ENCODE assay signal across 16 cellular contexts in the genomic region with DNA sequence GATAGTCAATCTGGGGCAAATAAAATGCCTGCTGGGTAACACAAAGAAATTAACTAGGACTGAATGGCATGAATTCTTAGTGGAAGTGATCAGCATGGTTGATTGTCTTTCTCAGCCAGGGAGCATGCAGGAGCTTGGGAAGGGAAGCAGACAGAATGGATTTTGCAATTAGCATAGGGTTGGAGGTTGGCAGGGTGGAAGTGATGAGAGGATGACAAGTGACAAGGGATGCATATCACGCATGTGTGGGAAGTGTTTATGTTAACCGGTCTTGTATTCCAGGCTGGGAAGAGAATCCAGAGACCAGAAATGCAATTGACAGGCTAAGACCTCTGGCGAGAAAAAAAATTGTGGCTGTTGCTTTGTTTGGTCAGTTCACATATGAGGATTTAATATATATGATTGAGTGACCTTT. TPM values are rescaled to one million over a fixed set of nuclear protein-coding genes. Genes with fewer than 3 reads are reported as not detected.
DNase-seq lines count a peak whose midpoint lies in the region; FAIRE-seq and TF ChIP-seq lines count a peak whose summit lies in the region.
"Had no signal": no experiment of that assay in that cellular context is flagged by ENCODE, and none has a peak within 500 bp of the region (broad histone marks: within the 10 kb centered on the region; RNA-seq: fewer than 3 reads in every experiment).

No MANE protein-coding gene starts in this region.

- no TSS peak for BruUV-seq in Caco-2 (replicated peaks; lab: Mats Ljungman, UMichigan)

- intact Hi-C loops in transverse colon (cut with DNase I; ENCODE audit: low total_unique reads) = no loop called here
- intact Hi-C loops in Caco-2 (cut with micrococcal nuclease; ENCODE audit: unreplicated experiment) = no loop called here

- no peak overlapping the region for H3K27ac Mint-ChIP-seq in Caco-2 (ENCODE audit: unreplicated experiment)
- no peak overlapping the region for H3K27ac Mint-ChIP-seq in activated naive CD8-positive, alpha-beta T cell treated with anti-CD3 and anti-CD28 coated beads for 36 hours
- H3K27ac Mint-ChIP-seq: activated CD4-positive, alpha-beta T cell treated with anti-CD3 and anti-CD28 coated beads for 36 hours; activated T-cell treated with anti-CD3 and anti-CD28 coated beads, Interleukin-2, amount 50 U/mL, for 24 hours; nephron progenitor cell; T-cell had no signal

- no peaks in the 10 kb centered on the region for H3K36me3 Mint-ChIP-seq in Caco-2 (ENCODE audit: insufficient read depth, unreplicated experiment)
- H3K36me3 Mint-ChIP-seq in activated naive CD8-positive, alpha-beta T cell treated with anti-CD3 and anti-CD28 coated beads for 36 hours = peaks cover 39% of the 10 kb centered on the region

- in situ Hi-C loops in transverse colon (cut with MboI; ENCODE audit: low pct_ligation_motif_present in 1 of 4, low pct_unique_long_range_greater_than_20kb in 1 of 4, low sequenced_read_pairs in 3 of 4) = no loop called here

- TF ChIP-seq CTCF in transverse colon (IDR thresholded peaks at IDR 0.05) (no peak), Caco-2 (IDR thresholded peaks at IDR 0.05; ENCODE audit: insufficient read depth in 1 of 2, low read depth in 1 of 2, low read length in 1 of 2, severe bottlenecking in 1 of 2, unreplicated experiment in 1 of 2) (no peak)

- H3K36me3 ChIP-seq in SK-N-MC (ENCODE audit: insufficient read depth, low read length) = no peaks in the 10 kb centered on the region; the same call in 1 of the 2 replicates
- H3K36me3 ChIP-seq in transverse colon = no peaks in the 10 kb centered on the region
- H3K36me3 ChIP-seq in Caco-2 (ENCODE audit: control insufficient read depth, insufficient read depth, low read length) = no peaks in the 10 kb centered on the region
- H3K36me3 ChIP-seq: adrenal gland, colonic mucosa, suprapubic skin had no signal

- TF ChIP-seq EP300 in transverse colon (IDR thresholded peaks at IDR 0.05; ENCODE audit: low read depth) = no peak

- TF ChIP-seq POLR2A in transverse colon (IDR thresholded peaks at IDR 0.05) = no peak

- H3K9me3 Mint-ChIP-seq in Caco-2 (ENCODE audit: unreplicated experiment) = no peaks in the 10 kb centered on the region
- no peaks in the 10 kb centered on the region for H3K9me3 Mint-ChIP-seq in activated naive CD8-positive, alpha-beta T cell treated with anti-CD3 and anti-CD28 coated beads for 36 hours
- H3K9me3 Mint-ChIP-seq: activated T-cell treated with anti-CD3 and anti-CD28 coated beads, Interleukin-2, amount 50 U/mL, for 24 hours; nephron progenitor cell; T-cell had no signal

- H3K9me3 ChIP-seq in SK-N-MC (ENCODE audit: low read depth, low read length) = no peaks in the 10 kb centered on the region
- H3K9me3 ChIP-seq in transverse colon = no peaks in the 10 kb centered on the region
- no peaks in the 10 kb centered on the region for H3K9me3 ChIP-seq in Caco-2
- H3K9me3 ChIP-seq: adrenal gland, colonic mucosa, suprapubic skin had no signal

- CTCF ChIA-PET in Caco-2 (lab: Charles Lee) = no interaction called here

- peak overlapping the region; percentile 64 for H3K4me3 ChIP-seq in SK-N-MC
- no peak overlapping the region for H3K4me3 ChIP-seq in transverse colon
- H3K4me3 ChIP-seq in Caco-2 (ENCODE audit: low read depth, low read length) = no peak overlapping the region
- H3K4me3 ChIP-seq: adrenal gland, colonic mucosa, suprapubic skin had no signal

- WGBS in transverse colon (ENCODE audit: low coverage in 1 of 2), 2 donors = 58 to 79% methylated on average over 3 of the region's 3 CpGs

- no peak for DNase-seq in GM18507 (ENCODE audit: extremely low spot score, insufficient read length, low read depth)
- no peak for DNase-seq in SK-N-MC (ENCODE audit: low read depth, low spot score)
- DNase-seq in iPS DF 4.7 (ENCODE audit: extremely low read depth, low spot score) = peak; percentile 85
- no peak for DNase-seq in transverse colon
- DNase-seq in cerebellar cortex (ENCODE audit: low spot score) = no peak
- DNase-seq in Caco-2 = no peak
- no peak for DNase-seq in activated naive CD8-positive, alpha-beta T cell treated with anti-CD3 and anti-CD28 coated beads for 36 hours
- DNase-seq: activated CD4-positive, alpha-beta T cell treated with anti-CD3 and anti-CD28 coated beads for 36 hours; activated T-cell treated with anti-CD3 and anti-CD28 coated beads, Interleukin-2, amount 50 U/mL, for 24 hours; adrenal gland; colonic mucosa; nephron progenitor cell; T-cell had no signal

- H3K4me1 ChIP-seq in transverse colon = peaks cover 0 to 61% (median 19%) of the 10 kb centered on the region in 4 donors
- H3K4me1 ChIP-seq in Caco-2 = no peaks in the 10 kb centered on the region
- H3K4me1 ChIP-seq: colonic mucosa had no signal

- H3K4me3 Mint-ChIP-seq in Caco-2 (ENCODE audit: unreplicated experiment) = no peak overlapping the region
- H3K4me3 Mint-ChIP-seq in activated naive CD8-positive, alpha-beta T cell treated with anti-CD3 and anti-CD28 coated beads for 36 hours = no peak overlapping the region
- H3K4me3 Mint-ChIP-seq: activated CD4-positive, alpha-beta T cell treated with anti-CD3 and anti-CD28 coated beads for 36 hours; activated T-cell treated with anti-CD3 and anti-CD28 coated beads, Interleukin-2, amount 50 U/mL, for 24 hours; nephron progenitor cell had no signal

- peak; percentile 45 for FAIRE-seq in GM18507 (lab: Jason Lieb, UNC)
- FAIRE-seq: frontal cortex had no signal

- H3K27me3 ChIP-seq in transverse colon (no peaks in the 10 kb centered on the region), Caco-2 (replicated peaks; ENCODE audit: control insufficient read depth, insufficient read depth, low read length) (no peaks in the 10 kb centered on the region)
- H3K27me3 ChIP-seq: adrenal gland, colonic mucosa, suprapubic skin had no signal

- H3K27me3 Mint-ChIP-seq in Caco-2 (ENCODE audit: insufficient read depth, unreplicated experiment) = peaks cover 2% of the 10 kb centered on the region
- H3K27me3 Mint-ChIP-seq in activated naive CD8-positive, alpha-beta T cell treated with anti-CD3 and anti-CD28 coated beads for 36 hours = no peaks in the 10 kb centered on the region
- H3K27me3 Mint-ChIP-seq: activated CD4-positive, alpha-beta T cell treated with anti-CD3 and anti-CD28 coated beads for 36 hours; activated T-cell treated with anti-CD3 and anti-CD28 coated beads, Interleukin-2, amount 50 U/mL, for 24 hours; T-cell had no signal

- no peak overlapping the region for H3K9ac ChIP-seq in SK-N-MC (ENCODE audit: insufficient read length)

- H3K4me1 Mint-ChIP-seq in Caco-2 (ENCODE audit: low read depth, unreplicated experiment) = no peaks in the 10 kb centered on the region
- H3K4me1 Mint-ChIP-seq in activated naive CD8-positive, alpha-beta T cell treated with anti-CD3 and anti-CD28 coated beads for 36 hours = peaks cover 55% of the 10 kb centered on the region

- H3K27ac ChIP-seq in SK-N-MC (peak overlapping the region; percentile 95), transverse colon (peak overlapping the region in 3 of 4 donors; percentile 34 to 57 (median 43))
- H3K27ac ChIP-seq: adrenal gland, suprapubic skin had no signal

- POLR2A ChIA-PET in Caco-2 (lab: Charles Lee) = no interaction called here

RNA-seq across cellular contexts. Expression of a gene that starts 8.2 kb away (rescaled TPM):
- total RNA-seq in transverse colon = 10 to 100 TPM in 2 of 4 donors, 1 to 10 TPM in 2; 4.5 to 14.8 (median 9.6) TPM
- total RNA-seq in Caco-2 (2022) = 2.7 and 4.2 TPM in 2 replicates
- 10 to 100 TPM; 55.9 to 57.1 TPM for total RNA-seq in activated naive CD8-positive, alpha-beta T cell treated with anti-CD3 and anti-CD28 coated beads for 36 hours
- total RNA-seq: OCI-LY7 had no signal
